Comparison of ENCODE assay signal across 12 cellular contexts in genomic region chr12:108597559-108598471, GRCh38. TPM values are rescaled to one million over a fixed set of nuclear protein-coding genes. Genes with fewer than 3 reads are reported as not detected.
DNase-seq lines count a peak whose midpoint lies in the region; ATAC-seq and TF ChIP-seq lines count a peak whose summit lies in the region.
"Had no signal": no experiment of that assay in that cellular context is flagged by ENCODE, and none has a peak within 500 bp of the region (broad histone marks: within the 10 kb centered on the region; RNA-seq: fewer than 3 reads in every experiment).

Gene TMEM119, minus strand, starts transcription at chr12:108598084. Its CDS starts 5,701 bp downstream, at chr12:108592383.

- H3K36me3 Mint-ChIP-seq in nephron (ENCODE audit: low read depth), result no peaks in the 10 kb centered on the region
- H3K36me3 Mint-ChIP-seq in effector memory CD8-positive, alpha-beta T cell (ENCODE audit: insufficient read depth), result peaks cover 2% of the 10 kb centered on the region

- peak within 1 kb of the TSS; percentile 34 to 93 (median 80) for H3K27ac Mint-ChIP-seq in nephron
- no peak within 1 kb of the TSS for H3K27ac Mint-ChIP-seq in effector memory CD8-positive, alpha-beta T cell
- H3K27ac Mint-ChIP-seq: activated B cell treated with CpG ODN at 0.5 μM for 24 hours; CD4-positive, alpha-beta T cell had no signal

- peak within 1 kb of the TSS in 2 of 3 experiments; percentile 40 to 90 for H3K4me3 Mint-ChIP-seq in nephron
- no peak within 1 kb of the TSS for H3K4me3 Mint-ChIP-seq in effector memory CD8-positive, alpha-beta T cell
- H3K4me3 Mint-ChIP-seq: activated B cell treated with CpG ODN at 0.5 μM for 24 hours; CD4-positive, alpha-beta T cell had no signal

- no peak for DNase-seq in AG04450 (ENCODE audit: low read depth, low spot score)
- DNase-seq in Peyer's patch, result no peak
- DNase-seq in fibroblast of mammary gland (ENCODE audit: low read depth), result peak; percentile 85
- no peak for DNase-seq in effector memory CD8-positive, alpha-beta T cell
- DNase-seq in RPMI8226, result no peak
- DNase-seq: activated B cell treated with CpG ODN at 0.5 μM for 24 hours; CD4-positive, alpha-beta T cell; NCI-H2107 had no signal

- no peaks in the 10 kb centered on the region for H3K4me1 ChIP-seq in Peyer's patch

- H3K27me3 Mint-ChIP-seq in nephron (ENCODE audit: low read depth), result peaks cover 6% of the 10 kb centered on the region
- H3K27me3 Mint-ChIP-seq in effector memory CD8-positive, alpha-beta T cell, result no peaks in the 10 kb centered on the region
- H3K27me3 Mint-ChIP-seq: activated B cell treated with CpG ODN at 0.5 μM for 24 hours; CD4-positive, alpha-beta T cell had no signal

- ATAC-seq in effector memory CD8-positive, alpha-beta T cell (replicated peaks), result no peak
- no peak for ATAC-seq in GM18909 (IDR thresholded peaks at IDR 0.05; ENCODE audit: poor library complexity, unreplicated experiment)
- ATAC-seq in GM19328 (IDR thresholded peaks at IDR 0.05; ENCODE audit: unreplicated experiment), result no peak

- CTCF ChIA-PET in AG04450 (lab: Charles Lee), result interaction anchor here (1.0 to 1.5 kb wide), 3 partner anchors 21 to 48 kb away, joined by 4 to 7 read pairs (median 4); no protein-coding TSS in a partner anchor

- H3K9me3 Mint-ChIP-seq in nephron, result no peaks in the 10 kb centered on the region
- H3K9me3 Mint-ChIP-seq in effector memory CD8-positive, alpha-beta T cell, result no peaks in the 10 kb centered on the region
- H3K9me3 Mint-ChIP-seq: activated B cell treated with CpG ODN at 0.5 μM for 24 hours; CD4-positive, alpha-beta T cell had no signal

- no peaks in the 10 kb centered on the region for H3K36me3 ChIP-seq in Peyer's patch

- TF ChIP-seq CTCF in AG04450 (IDR thresholded peaks at IDR 0.05; ENCODE audit: low read depth, low read length) (no peak), Peyer's patch (IDR thresholded peaks at IDR 0.05) (no peak), fibroblast of mammary gland (conservative IDR thresholded peaks at IDR 0.05; ENCODE audit: control insufficient read depth, insufficient read depth, low read depth, low read length) (no peak), nephron (IDR thresholded peaks at IDR 0.05; ENCODE audit: unreplicated experiment in 3 of 3) (no peak)

- peaks cover 18% of the 10 kb centered on the region for H3K4me1 Mint-ChIP-seq in nephron
- no peaks in the 10 kb centered on the region for H3K4me1 Mint-ChIP-seq in effector memory CD8-positive, alpha-beta T cell (ENCODE audit: low read depth in 2 of 2)
- H3K4me1 Mint-ChIP-seq: activated B cell treated with CpG ODN at 0.5 μM for 24 hours had no signal

- H3K27me3 ChIP-seq in AG04450 (ENCODE audit: control insufficient read depth, insufficient read depth, low read length) (no peaks in the 10 kb centered on the region), Peyer's patch (no peaks in the 10 kb centered on the region)

- H3K27ac ChIP-seq in AG04450 (ENCODE audit: low read depth, low read length), result peak within 1 kb of the TSS; percentile 47
- peak within 1 kb of the TSS in 3 of 4 donors; percentile 50 to 58 (median 51) for H3K27ac ChIP-seq in Peyer's patch

- H3K4me3 ChIP-seq in AG04450 (ENCODE audit: low read depth, low read length) (peak within 1 kb of the TSS; percentile 75), Peyer's patch (peak within 1 kb of the TSS; percentile 7 to 40 (median 14)), fibroblast of mammary gland (ENCODE audit: control insufficient read depth, low read depth, low read length) (peak within 1 kb of the TSS; percentile 70)

- H3K9me3 ChIP-seq in AG04450 (ENCODE audit: control insufficient read depth, insufficient read depth, low read length) (no peaks in the 10 kb centered on the region), Peyer's patch (no peaks in the 10 kb centered on the region)

- POLR2A ChIA-PET in AG04450 (lab: Yijun Ruan, JAX), result interaction anchor here (0.6 to 1.8 kb wide), 6 partner anchors 8 to 207 kb away, joined by 3 to 9 read pairs (median 3); no protein-coding TSS in a partner anchor

- no peak for TF ChIP-seq POLR2A in Peyer's patch (IDR thresholded peaks at IDR 0.05)

RNA-seq across cellular contexts. Expression of gene TMEM119, which starts in this region (rescaled TPM):
- 60.3 and 67.0 TPM in 2 replicates for polyA plus RNA-seq in AG04450 (2011; rRNA removed)
- polyA minus RNA-seq in AG04450 (2011; rRNA and poly(A)+ RNA removed), result 50.7 and 57.9 TPM in 2 replicates
- 10 to 100 TPM in 1 of 4 donors, 1 to 10 TPM in 3; 1.8 to 17.3 (median 3.4) TPM for total RNA-seq in Peyer's patch
- total RNA-seq: activated B cell treated with CpG ODN at 0.5 μM for 24 hours, lung microvascular endothelial cell had no signal

Comparison
In these comparisons a context has a peak if more than half of its experiments do, and no peak if none do; other contexts are left out.
1. H3K4me3 ChIP-seq: peak in every context shown above with its lines; median percentile 75 in AG04450; 70 in fibroblast of mammary gland; 14 in Peyer's patch.
2. H3K27ac Mint-ChIP-seq: peak in nephron (3 of 3); none in effector memory CD8-positive, alpha-beta T cell (0 of 2).
3. H3K4me3 Mint-ChIP-seq: peak in nephron (2 of 3); none in effector memory CD8-positive, alpha-beta T cell (0 of 2).